Comparison of ENCODE assay signal across 8 cellular contexts in genomic region chr19:40571005-40571318, GRCh38. TPM values are rescaled to one million over a fixed set of nuclear protein-coding genes. Genes with fewer than 3 reads are reported as not detected.
A peak's percentile ranks its signal among the peaks of the same experiment; 100 is the strongest.
DNase-seq lines count a peak whose midpoint lies in the region; ATAC-seq and TF ChIP-seq lines count a peak whose summit lies in the region.

No MANE protein-coding gene starts in this region.

- intact Hi-C loops in posterior cingulate gyrus (cut with DNase I) = no loop called here

- no peaks in the 10 kb centered on the region for H3K36me3 Mint-ChIP-seq in GM23338 (ENCODE audit: low read depth)
- no peaks in the 10 kb centered on the region for H3K36me3 Mint-ChIP-seq in activated naive CD8-positive, alpha-beta T cell treated with anti-CD3 and anti-CD28 coated beads, Interleukin-2, amount 50 U/mL, for 24 hours (ENCODE audit: low read depth)
- no peaks in the 10 kb centered on the region for H3K36me3 Mint-ChIP-seq in memory B cell

- no peaks in the 10 kb centered on the region for H3K79me2 ChIP-seq in GM23338 (replicated peaks; ENCODE audit: insufficient read depth)

- H3K4me3 ChIP-seq in GM23338 = no peak overlapping the region; the same call in 1 of the 2 replicates

- DNase-seq in GM23338 (ENCODE audit: low spot score) (no peak), memory B cell (ENCODE audit: low spot score in 2 of 2) (no peak), posterior cingulate gyrus (no peak), DMS79 treated with DMSO at 0.1 percent for 48 hours (lab: John Stamatoyannopoulos, UW) (no peak), RKO (ENCODE audit: low spot score) (no peak)
- no peak for DNase-seq in activated naive CD8-positive, alpha-beta T cell treated with anti-CD3 and anti-CD28 coated beads, Interleukin-2, amount 50 U/mL, for 24 hours
- no peak for DNase-seq in effector CD8-positive, alpha-beta T cell (lab: John Stamatoyannopoulos, UW)

- peaks cover 49% of the 10 kb centered on the region for H3K27me3 Mint-ChIP-seq in GM23338 (ENCODE audit: insufficient read depth, low read depth, poor library complexity)
- peaks cover 30% of the 10 kb centered on the region for H3K27me3 Mint-ChIP-seq in activated naive CD8-positive, alpha-beta T cell treated with anti-CD3 and anti-CD28 coated beads, Interleukin-2, amount 50 U/mL, for 24 hours
- H3K27me3 Mint-ChIP-seq in memory B cell = peaks cover 2% of the 10 kb centered on the region

- H3K27ac Mint-ChIP-seq in GM23338 = peak overlapping the region; percentile 46; the same call in 1 of the 2 replicates
- H3K27ac Mint-ChIP-seq in activated naive CD8-positive, alpha-beta T cell treated with anti-CD3 and anti-CD28 coated beads, Interleukin-2, amount 50 U/mL, for 24 hours = peak overlapping the region; percentile 77
- peak overlapping the region; percentile 6 for H3K27ac Mint-ChIP-seq in memory B cell

- H3K4me1 Mint-ChIP-seq in GM23338 (peaks cover 17% of the 10 kb centered on the region; the same call in 2 of the 3 replicates), memory B cell (peaks cover 9% of the 10 kb centered on the region)
- H3K4me1 Mint-ChIP-seq in activated naive CD8-positive, alpha-beta T cell treated with anti-CD3 and anti-CD28 coated beads, Interleukin-2, amount 50 U/mL, for 24 hours = peaks cover 18% of the 10 kb centered on the region

- peaks cover 9% of the 10 kb centered on the region for H3K9me2 ChIP-seq in GM23338 (ENCODE audit: insufficient read depth)

- H3K27ac ChIP-seq in 22Rv1 = peak overlapping the region; percentile 12; the same call in 1 of the 2 replicates
- no peak overlapping the region for H3K27ac ChIP-seq in GM23338 (ENCODE audit: low read depth)

- no peaks in the 10 kb centered on the region for H3K9me3 Mint-ChIP-seq in GM23338
- peaks cover 4% of the 10 kb centered on the region for H3K9me3 Mint-ChIP-seq in activated naive CD8-positive, alpha-beta T cell treated with anti-CD3 and anti-CD28 coated beads, Interleukin-2, amount 50 U/mL, for 24 hours
- peaks cover 3% of the 10 kb centered on the region for H3K9me3 Mint-ChIP-seq in memory B cell

- H3K4me3 Mint-ChIP-seq in GM23338 (peak overlapping the region; percentile 57), memory B cell (peak overlapping the region; percentile 50)
- peak overlapping the region; percentile 63 for H3K4me3 Mint-ChIP-seq in activated naive CD8-positive, alpha-beta T cell treated with anti-CD3 and anti-CD28 coated beads, Interleukin-2, amount 50 U/mL, for 24 hours

- H3K4me1 ChIP-seq in GM23338 (ENCODE audit: insufficient read depth) = no peaks in the 10 kb centered on the region; the same call in 1 of the 2 replicates

- TF ChIP-seq CTCF in 22Rv1 (IDR thresholded peaks at IDR 0.05) (no peak), GM23338 (conservative IDR thresholded peaks at IDR 0.05; ENCODE audit: low read depth in 2 of 2) (no peak)

- no peak overlapping the region; the same call in 1 of the 2 replicates for H3K4me2 ChIP-seq in GM23338

- H2AFZ ChIP-seq in GM23338 = no peak overlapping the region; the same call in 1 of the 2 replicates

- no peak for ATAC-seq in GM23338
- no peak for ATAC-seq in activated naive CD8-positive, alpha-beta T cell treated with anti-CD3 and anti-CD28 coated beads, Interleukin-2, amount 50 U/mL, for 24 hours
- ATAC-seq in memory B cell (ENCODE audit: low read depth) = no peak

- H4K20me1 ChIP-seq in GM23338 (replicated peaks; ENCODE audit: insufficient read depth) = 0 out of 2 replicates have a peak, but pooled peaks cover 4% of the 10 kb centered on the region

- no peaks in the 10 kb centered on the region for H3K36me3 ChIP-seq in GM23338 (ENCODE audit: insufficient read depth)

- peaks cover 44% of the 10 kb centered on the region for H3K27me3 ChIP-seq in GM23338 (ENCODE audit: insufficient read depth)

- no peaks in the 10 kb centered on the region for H3F3A ChIP-seq in GM23338 (replicated peaks; ENCODE audit: low read depth)

TF ChIP-seq in GM23338, 12 proteins besides CTCF, POLR2A, EP300 and RAD21:
- TF ChIP-seq JUNB (IDR thresholded peaks at IDR 0.05; ENCODE audit: unreplicated experiment) (no peak), EZH2 (IDR thresholded peaks at IDR 0.05; ENCODE audit: low read depth, unreplicated experiment) (no peak), STAT1 (IDR thresholded peaks at IDR 0.05; ENCODE audit: unreplicated experiment) (no peak), EZH2phosphoT487 (IDR thresholded peaks at IDR 0.05; ENCODE audit: unreplicated experiment) (no peak), CREB1 (CRISPR knock-in tag; IDR thresholded peaks at IDR 0.05; ENCODE audit: low read depth) (no peak)

RNA-seq across cellular contexts. Expression of gene SHKBP1, which starts 5.7 kb away (rescaled TPM):
- total RNA-seq in GM23338 (2014; rRNA removed; shearing (Covaris generic)) = 60.0 and 63.2 TPM in 2 replicates
- 69.8 and 74.6 TPM in 2 replicates for polyA plus RNA-seq in GM23338 (2016; fragmentation: Nextera tagmentation; extraction: Ambion mirVana)

RNA-seq across cellular contexts. Expression of gene LTBP4, which starts 30.2 kb away (rescaled TPM):
- total RNA-seq in GM23338 (2014; rRNA removed; shearing (Covaris generic)) = 53.2 and 65.0 TPM in 2 replicates
- 48.4 and 50.3 TPM in 2 replicates for polyA plus RNA-seq in GM23338 (2016; fragmentation: Nextera tagmentation; extraction: Ambion mirVana)

Comparison
In these comparisons a context has a peak if more than half of its experiments do, and no peak if none do; other contexts are left out.
1. H3K27ac Mint-ChIP-seq: peak in every context shown above with its lines; median percentile 77 in activated naive CD8-positive, alpha-beta T cell treated with anti-CD3 and anti-CD28 coated beads, Interleukin-2, amount 50 U/mL, for 24 hours; 46 in GM23338; 6 in memory B cell.